In the genomic region with DNA sequence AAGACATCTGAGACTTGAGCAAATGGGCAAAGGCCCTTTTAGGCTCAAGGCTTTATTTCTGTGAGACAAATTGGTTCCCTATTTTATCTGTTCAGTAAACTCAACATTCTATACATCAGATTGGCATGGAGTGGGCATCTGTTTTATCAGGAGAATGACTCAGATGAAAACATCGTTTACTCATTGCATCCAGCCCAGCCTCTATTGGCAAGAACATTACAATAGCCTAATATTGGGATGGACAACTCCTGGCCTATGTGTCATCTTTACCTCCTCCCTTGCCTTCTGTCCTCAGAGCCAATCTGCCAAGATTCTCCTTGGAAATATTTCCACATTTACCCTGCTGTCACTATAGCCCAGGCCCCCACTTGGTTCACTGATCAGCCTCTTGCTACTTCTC, we compare ENCODE assay signal across 31 cellular contexts. TPM values are rescaled to one million over a fixed set of nuclear protein-coding genes. Genes with fewer than 3 reads are reported as not detected.
DNase-seq lines count a peak whose midpoint lies in the region; ATAC-seq and TF ChIP-seq lines count a peak whose summit lies in the region.
"Had no signal": no experiment of that assay in that cellular context is flagged by ENCODE, and none has a peak within 500 bp of the region (broad histone marks: within the 10 kb centered on the region; RNA-seq: fewer than 3 reads in every experiment).

No MANE protein-coding gene starts in this region.

- H3K9me3 Mint-ChIP-seq in activated CD8-positive, alpha-beta T cell treated with anti-CD3 and anti-CD28 coated beads, Interleukin-2, amount 10 ng/mL, durations not matched to agents 7 days and 5 days (ENCODE audit: insufficient read depth): no peaks in the 10 kb centered on the region
- H3K9me3 Mint-ChIP-seq: neural progenitor cell had no signal

- DNase-seq in HT1080 (ENCODE audit: low read depth) (peak; percentile 6), epithelial cell of prostate (ENCODE audit: low read depth, low spot score) (no peak), suprapubic skin (ENCODE audit: low spot score in 2 of 2) (no peak), GM19238 (ENCODE audit: insufficient read length, low spot score) (no peak), SHP77 treated with DMSO at 0.1 percent for 48 hours (lab: John Stamatoyannopoulos, UW) (no peak)
- DNase-seq in activated CD8-positive, alpha-beta T cell treated with anti-CD3 and anti-CD28 coated beads, Interleukin-2, amount 10 ng/mL, durations not matched to agents 7 days and 5 days: no peak
- DNase-seq in activated CD8-positive, alpha-beta memory T cell treated with anti-CD3 and anti-CD28 coated beads, Interleukin-2, amount 50 U/mL, for 48 hours: no peak
- DNase-seq: activated CD4-positive, CD25-positive, alpha-beta regulatory T cell treated with anti-CD3 and anti-CD28 coated beads, Interleukin-2, amount 50 U/mL, for 72 hours; activated CD8-positive, alpha-beta memory T cell treated with anti-CD3 and anti-CD28 coated beads for 24 hours; activated gamma-delta T cell treated with Interleukin-2 at 50 U/mL for 16 hours; activated T-cell treated with anti-CD3 and anti-CD28 coated beads, Interleukin-2, amount 50 U/mL, for 1 hour; DND-41; effector CD4-positive, alpha-beta T cell; foreskin melanocyte; left cardiac atrium; NCI-H1105 treated with DMSO at 0.1 percent for 48 hours; NCI-H1930; stimulated activated CD4-positive, alpha-beta T cell treated with anti-CD3 and anti-CD28 coated beads, Interleukin-2, amount 100 ng/mL, for 24 hours had no signal

- ATAC-seq in activated CD8-positive, alpha-beta T cell treated with anti-CD3 and anti-CD28 coated beads, Interleukin-2, amount 10 ng/mL, durations not matched to agents 7 days and 5 days: no peak

- H3K27me3 Mint-ChIP-seq in activated CD8-positive, alpha-beta T cell treated with anti-CD3 and anti-CD28 coated beads, Interleukin-2, amount 10 ng/mL, durations not matched to agents 7 days and 5 days (ENCODE audit: low read depth): peaks cover 13% of the 10 kb centered on the region

- CTCF ChIA-PET in activated CD8-positive, alpha-beta T cell treated with anti-CD3 and anti-CD28 coated beads, Interleukin-2, amount 10 ng/mL, durations not matched to agents 7 days and 5 days (lab: Charles Lee): interaction anchor here (1.1 kb wide), 1 partner anchor 47 kb away, joined by 4 read pairs; no protein-coding TSS in a partner anchor

- H3K4me3 ChIP-seq in suprapubic skin: no peak overlapping the region
- H3K4me3 ChIP-seq: neural progenitor cell, right atrium auricular region, SK-N-MC had no signal

- H3K9me3 ChIP-seq in suprapubic skin: no peaks in the 10 kb centered on the region
- H3K9me3 ChIP-seq: right atrium auricular region had no signal

- H3K4me1 Mint-ChIP-seq in activated CD8-positive, alpha-beta T cell treated with anti-CD3 and anti-CD28 coated beads, Interleukin-2, amount 10 ng/mL, durations not matched to agents 7 days and 5 days (ENCODE audit: low read depth): no peaks in the 10 kb centered on the region

- no peak for TF ChIP-seq EP300 in suprapubic skin (IDR thresholded peaks at IDR 0.05)

- H3K27ac ChIP-seq in VCaP (peak overlapping the region; percentile 94), epithelial cell of prostate (peak overlapping the region; percentile 36), suprapubic skin (peak overlapping the region; percentile 47)
- H3K27ac ChIP-seq: neural progenitor cell, parathyroid adenoma, right atrium auricular region, SK-N-MC had no signal

- no peak for TF ChIP-seq POLR2A in suprapubic skin (IDR thresholded peaks at IDR 0.05)

- no peak overlapping the region for H3K27ac Mint-ChIP-seq in activated CD8-positive, alpha-beta T cell treated with anti-CD3 and anti-CD28 coated beads, Interleukin-2, amount 10 ng/mL, durations not matched to agents 7 days and 5 days
- H3K27ac Mint-ChIP-seq: neural progenitor cell had no signal

- no peaks in the 10 kb centered on the region for H3K36me3 Mint-ChIP-seq in activated CD8-positive, alpha-beta T cell treated with anti-CD3 and anti-CD28 coated beads, Interleukin-2, amount 10 ng/mL, durations not matched to agents 7 days and 5 days (ENCODE audit: low read depth)
- H3K36me3 Mint-ChIP-seq: neural progenitor cell had no signal

- no peaks in the 10 kb centered on the region for H3K36me3 ChIP-seq in suprapubic skin
- H3K36me3 ChIP-seq: neural progenitor cell, right atrium auricular region had no signal

- 43% methylated on average over 1 of the region's 1 CpG for WGBS in suprapubic skin

- TF ChIP-seq CTCF in VCaP (conservative IDR thresholded peaks at IDR 0.05) (no peak), suprapubic skin (IDR thresholded peaks at IDR 0.05) (no peak)

- H3K4me1 ChIP-seq in suprapubic skin: peaks cover 30% of the 10 kb centered on the region
- H3K4me1 ChIP-seq: neural progenitor cell had no signal

- no peaks in the 10 kb centered on the region for H3K27me3 ChIP-seq in suprapubic skin
- H3K27me3 ChIP-seq: neural progenitor cell, right atrium auricular region had no signal

- H3K4me3 Mint-ChIP-seq in activated CD8-positive, alpha-beta T cell treated with anti-CD3 and anti-CD28 coated beads, Interleukin-2, amount 10 ng/mL, durations not matched to agents 7 days and 5 days: no peak overlapping the region
- H3K4me3 Mint-ChIP-seq: neural progenitor cell had no signal

- POLR2A ChIA-PET in activated CD8-positive, alpha-beta T cell treated with anti-CD3 and anti-CD28 coated beads, Interleukin-2, amount 10 ng/mL, durations not matched to agents 7 days and 5 days (lab: Charles Lee): no interaction called here

RNA-seq across cellular contexts. Expression of a gene that starts 5.5 kb away (rescaled TPM):
- total RNA-seq in HT1080 (2014; rRNA removed; shearing (Covaris generic)): not detected in 2 replicates
- polyA plus RNA-seq in HT1080 (2015; cell fraction: cytosol; rRNA removed): not detected in 2 replicates
- not detected in 2 replicates for polyA plus RNA-seq in HT1080 (2015; cell fraction: nucleus; rRNA removed)
- 1 to 10 TPM; 4.7 to 9.7 (median 5.7) TPM for total RNA-seq in suprapubic skin
- total RNA-seq in activated CD8-positive, alpha-beta T cell treated with anti-CD3 and anti-CD28 coated beads, Interleukin-2, amount 10 ng/mL, durations not matched to agents 7 days and 5 days: not detected
- total RNA-seq: lung microvascular endothelial cell; M059J; RPMI7951; T-helper 1 cell treated with Interleukin-12 subunit alpha and Interleukin-12 subunit beta and Interleukin-4 antibody, amounts not matched to agents 30 ng/mL and 1 ng/mL, for 36 hours had no signal

RNA-seq across cellular contexts. Expression of a gene that starts 27.4 kb away (rescaled TPM):
- total RNA-seq in HT1080 (2014; rRNA removed; shearing (Covaris generic)): not detected in 2 replicates
- polyA plus RNA-seq in HT1080 (2015; cell fraction: cytosol; rRNA removed): not detected in 2 replicates
- polyA plus RNA-seq in HT1080 (2015; cell fraction: nucleus; rRNA removed): not detected in 2 replicates
- not detected for total RNA-seq in suprapubic skin
- not detected for total RNA-seq in activated CD8-positive, alpha-beta T cell treated with anti-CD3 and anti-CD28 coated beads, Interleukin-2, amount 10 ng/mL, durations not matched to agents 7 days and 5 days
- total RNA-seq: epithelial cell of proximal tubule; H4; left cardiac atrium; lung microvascular endothelial cell; M059J; right atrium auricular region; RPMI7951; subcutaneous adipose tissue; T-helper 1 cell treated with Interleukin-12 subunit alpha and Interleukin-12 subunit beta and Interleukin-4 antibody, amounts not matched to agents 30 ng/mL and 1 ng/mL, for 36 hours; urinary bladder had no signal
- polyA plus RNA-seq: urinary bladder had no signal

Comparison
In these comparisons a context has a peak if more than half of its experiments do, and no peak if none do; other contexts are left out.
1. H3K27ac ChIP-seq: peak in every context shown above with its lines; median percentile 94 in VCaP; 47 in suprapubic skin; 36 in epithelial cell of prostate.